Comparison of ENCODE assay signal across 16 cellular contexts in the genomic region with DNA sequence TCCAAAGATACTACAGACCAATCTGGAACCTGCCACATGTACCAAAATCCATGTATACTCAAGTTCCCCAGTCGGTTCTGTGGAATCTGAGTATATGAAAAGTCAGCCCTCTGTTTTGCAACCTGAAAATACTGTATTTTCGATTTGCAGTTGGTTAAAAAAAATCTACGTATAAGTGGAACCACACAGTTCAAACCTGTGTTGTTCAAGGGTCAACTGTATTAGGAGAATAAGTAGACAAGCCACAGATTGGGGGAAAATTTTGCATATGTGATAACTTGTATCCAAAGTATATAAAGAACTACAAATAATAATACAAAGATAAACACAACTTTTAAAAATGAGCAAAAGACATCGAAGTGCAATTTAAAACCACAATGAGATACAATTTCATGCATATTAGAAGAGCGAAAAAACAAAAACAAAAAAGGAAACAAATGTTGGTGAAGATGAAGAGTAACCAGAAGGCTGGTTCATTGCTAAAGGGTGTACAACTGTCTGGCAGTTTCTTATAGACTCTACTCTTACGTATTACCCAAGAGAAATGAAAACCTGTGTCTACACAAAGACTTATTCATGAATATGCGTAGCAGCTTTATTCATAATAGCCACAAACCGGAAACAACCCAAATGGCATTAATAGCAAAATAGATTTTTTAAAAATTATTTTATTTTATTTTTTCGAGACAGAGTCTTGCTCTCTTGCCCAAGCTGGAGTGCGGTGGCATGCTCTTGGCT.
A peak's percentile ranks its signal among the peaks of the same experiment; 100 is the strongest.
DNase-seq lines count a peak whose midpoint lies in the region; ATAC-seq and TF ChIP-seq lines count a peak whose summit lies in the region.
"Had no signal": no experiment of that assay in that cellular context is flagged by ENCODE, and none has a peak within 500 bp of the region (broad histone marks: within the 10 kb centered on the region; RNA-seq: fewer than 3 reads in every experiment).

No MANE protein-coding gene starts in this region.

- H4K20me1 ChIP-seq in PC-3 (ENCODE audit: low read length), result no peaks in the 10 kb centered on the region

- peaks cover 57% of the 10 kb centered on the region for H3K4me1 ChIP-seq in PC-3 (ENCODE audit: insufficient read depth, low read length)
- peaks cover 0 to 17% (median 16%) of the 10 kb centered on the region in 4 donors for H3K4me1 ChIP-seq in transverse colon

- H3K4me3 ChIP-seq in PC-3 (ENCODE audit: low read length) (no peak overlapping the region), SK-N-MC (0 out of 2 replicates have a peak overlapping the region, but pooled peaks have one; percentile 2), transverse colon (no peak overlapping the region)
- H3K4me3 ChIP-seq: A549 had no signal

- H3K27me3 ChIP-seq in PC-3 (ENCODE audit: low read length) (no peaks in the 10 kb centered on the region), transverse colon (no peaks in the 10 kb centered on the region)

- no peak overlapping the region for H3K9ac ChIP-seq in PC-3 (ENCODE audit: low read length)
- no peak overlapping the region for H3K9ac ChIP-seq in SK-N-MC (ENCODE audit: insufficient read length)

- peaks cover 76% of the 10 kb centered on the region for H3K4me1 Mint-ChIP-seq in activated naive CD8-positive, alpha-beta T cell (ENCODE audit: low read depth)
- peaks cover 83% of the 10 kb centered on the region for H3K4me1 Mint-ChIP-seq in activated naive CD8-positive, alpha-beta T cell treated with anti-CD3 and anti-CD28 coated beads, Interleukin-2, amount 50 U/mL, for 24 hours
- H3K4me1 Mint-ChIP-seq in activated CD4-positive, alpha-beta T cell treated with anti-CD3 and anti-CD28 coated beads for 36 hours, result peaks cover 55% of the 10 kb centered on the region

- intact Hi-C loops in PC-3 (cut with micrococcal nuclease), result no loop called here
- intact Hi-C loops in transverse colon (cut with DNase I; ENCODE audit: low total_unique reads), result no loop called here
- intact Hi-C loops in activated CD4-positive, alpha-beta T cell treated with anti-CD3 and anti-CD28 coated beads for 36 hours (cut with DNase I, micrococcal nuclease), result loop anchor here (5.0 to 10.0 kb wide), 3 partner anchors 202 to 1485 kb away; no protein-coding TSS in a partner anchor

- CTCF ChIA-PET in PC-3 (lab: Charles Lee), result interaction anchor here (0.6 kb wide), 1 partner anchor 278 kb away, joined by 7 read pairs; no protein-coding TSS in a partner anchor
- CTCF ChIA-PET in activated CD4-positive, alpha-beta T cell treated with anti-CD3 and anti-CD28 coated beads for 36 hours (lab: Charles Lee), result interaction anchor here (1.4 kb wide), 1 partner anchor 310 kb away, joined by 5 read pairs; no protein-coding TSS in a partner anchor

- ATAC-seq in activated naive CD8-positive, alpha-beta T cell treated with anti-CD3 and anti-CD28 coated beads, Interleukin-2, amount 50 U/mL, for 24 hours, result no peak
- ATAC-seq in PC-3 (no peak), HG02798 (IDR thresholded peaks at IDR 0.05; ENCODE audit: poor library complexity, unreplicated experiment) (no peak)
- ATAC-seq in activated CD4-positive, alpha-beta T cell treated with anti-CD3 and anti-CD28 coated beads for 36 hours, result no peak
- ATAC-seq: A549 had no signal

- H3K79me2 ChIP-seq in PC-3 (ENCODE audit: low read length), result no peaks in the 10 kb centered on the region

- H3K27me3 Mint-ChIP-seq in activated naive CD8-positive, alpha-beta T cell, result no peaks in the 10 kb centered on the region
- peaks cover 4% of the 10 kb centered on the region for H3K27me3 Mint-ChIP-seq in activated naive CD8-positive, alpha-beta T cell treated with anti-CD3 and anti-CD28 coated beads, Interleukin-2, amount 50 U/mL, for 24 hours
- H3K27me3 Mint-ChIP-seq in activated CD4-positive, alpha-beta T cell treated with anti-CD3 and anti-CD28 coated beads for 36 hours, result no peaks in the 10 kb centered on the region
- H3K27me3 Mint-ChIP-seq: CD4-positive, alpha-beta T cell had no signal

- H3K9me3 Mint-ChIP-seq in activated naive CD8-positive, alpha-beta T cell (ENCODE audit: low read depth), result no peaks in the 10 kb centered on the region
- H3K9me3 Mint-ChIP-seq in activated naive CD8-positive, alpha-beta T cell treated with anti-CD3 and anti-CD28 coated beads, Interleukin-2, amount 50 U/mL, for 24 hours, result no peaks in the 10 kb centered on the region
- H3K9me3 Mint-ChIP-seq in activated CD4-positive, alpha-beta T cell treated with anti-CD3 and anti-CD28 coated beads for 36 hours (ENCODE audit: low read depth), result peaks cover 1% of the 10 kb centered on the region
- H3K9me3 Mint-ChIP-seq: CD4-positive, alpha-beta T cell had no signal

- no peak overlapping the region for H2AFZ ChIP-seq in PC-3 (ENCODE audit: low read length)

- no peaks in the 10 kb centered on the region for H3K9me2 ChIP-seq in PC-3 (replicated peaks; ENCODE audit: low read length)

- no peaks in the 10 kb centered on the region for H3K36me3 ChIP-seq in PC-3 (ENCODE audit: low read depth, low read length)
- no peaks in the 10 kb centered on the region for H3K36me3 ChIP-seq in SK-N-MC (ENCODE audit: insufficient read depth, low read length)
- H3K36me3 ChIP-seq in transverse colon, result no peaks in the 10 kb centered on the region

- in situ Hi-C loops in transverse colon (cut with MboI; ENCODE audit: low pct_ligation_motif_present in 1 of 4, low pct_unique_long_range_greater_than_20kb in 1 of 4, low sequenced_read_pairs in 3 of 4), result no loop called here

- H3F3A ChIP-seq in PC-3 (ENCODE audit: low read length, unreplicated experiment), result no peaks in the 10 kb centered on the region

- TF ChIP-seq CTCF in PC-3 (conservative IDR thresholded peaks at IDR 0.05; ENCODE audit: low read depth, low read length), result no peak
- TF ChIP-seq CTCF in transverse colon (IDR thresholded peaks at IDR 0.05), result no peak

- H3K36me3 Mint-ChIP-seq in activated naive CD8-positive, alpha-beta T cell, result peaks cover 4% of the 10 kb centered on the region
- H3K36me3 Mint-ChIP-seq in activated naive CD8-positive, alpha-beta T cell treated with anti-CD3 and anti-CD28 coated beads, Interleukin-2, amount 50 U/mL, for 24 hours (ENCODE audit: low read depth), result peaks cover 4% of the 10 kb centered on the region
- no peaks in the 10 kb centered on the region for H3K36me3 Mint-ChIP-seq in activated CD4-positive, alpha-beta T cell treated with anti-CD3 and anti-CD28 coated beads for 36 hours (ENCODE audit: low read depth)

- WGBS in transverse colon (ENCODE audit: low coverage in 1 of 2), 2 donors, result 91 to 96% methylated on average over 10 of the region's 10 CpGs

- H3K9me3 ChIP-seq in PC-3 (ENCODE audit: low read length) (no peaks in the 10 kb centered on the region), SK-N-MC (ENCODE audit: low read depth, low read length) (no peaks in the 10 kb centered on the region), transverse colon (no peaks in the 10 kb centered on the region)
- H3K9me3 ChIP-seq: A549 had no signal

- DNase-seq in activated naive CD8-positive, alpha-beta T cell treated with anti-CD3 and anti-CD28 coated beads, Interleukin-2, amount 50 U/mL, for 24 hours, result no peak
- DNase-seq in PC-3 (no peak), SK-N-MC (ENCODE audit: low read depth, low spot score) (no peak), transverse colon (no peak)
- DNase-seq in activated CD4-positive, alpha-beta T cell treated with anti-CD3 and anti-CD28 coated beads for 36 hours, result no peak
- no peak for DNase-seq in activated effector memory CD4-positive, alpha-beta T cell treated with anti-CD3 and anti-CD28 coated beads, Interleukin-2, amount 50 U/mL, for 16 hours
- DNase-seq: AML-193; CD4-positive, alpha-beta T cell; DMS79 treated with DMSO at 0.1 percent for 48 hours; GF-D8; H9 had no signal

- H3K27ac ChIP-seq in PC-3 (ENCODE audit: low read length), result peak overlapping the region; percentile 52; the same call in 1 of the 2 replicates
- H3K27ac ChIP-seq in SK-N-MC, result no peak overlapping the region
- peak overlapping the region in 3 of 4 donors; percentile 9 to 62 (median 26) for H3K27ac ChIP-seq in transverse colon
- H3K27ac ChIP-seq: 22Rv1, C4-2B had no signal

- no peak overlapping the region for H3K4me3 Mint-ChIP-seq in activated naive CD8-positive, alpha-beta T cell
- no peak overlapping the region for H3K4me3 Mint-ChIP-seq in activated naive CD8-positive, alpha-beta T cell treated with anti-CD3 and anti-CD28 coated beads, Interleukin-2, amount 50 U/mL, for 24 hours
- no peak overlapping the region for H3K4me3 Mint-ChIP-seq in activated CD4-positive, alpha-beta T cell treated with anti-CD3 and anti-CD28 coated beads for 36 hours
- H3K4me3 Mint-ChIP-seq: CD4-positive, alpha-beta T cell; H9 had no signal

- no peak for TF ChIP-seq POLR2A in transverse colon (IDR thresholded peaks at IDR 0.05)

- no TSS peak for BruUV-seq in PC-3 (replicated peaks; lab: Mats Ljungman, UMichigan)

- no peak overlapping the region for H3K4me2 ChIP-seq in PC-3 (ENCODE audit: low read length)
- H3K4me2 ChIP-seq: A549 had no signal

- TF ChIP-seq EP300 in transverse colon (IDR thresholded peaks at IDR 0.05; ENCODE audit: low read depth), result no peak

- H3K27ac Mint-ChIP-seq in activated naive CD8-positive, alpha-beta T cell, result peak overlapping the region; percentile 13
- no peak overlapping the region for H3K27ac Mint-ChIP-seq in activated naive CD8-positive, alpha-beta T cell treated with anti-CD3 and anti-CD28 coated beads, Interleukin-2, amount 50 U/mL, for 24 hours
- H3K27ac Mint-ChIP-seq in activated CD4-positive, alpha-beta T cell treated with anti-CD3 and anti-CD28 coated beads for 36 hours, result no peak overlapping the region
- H3K27ac Mint-ChIP-seq: CD4-positive, alpha-beta T cell had no signal

- POLR2A ChIA-PET in PC-3 (lab: Charles Lee; ENCODE audit: unreplicated experiment), result no interaction called here
- POLR2A ChIA-PET in activated CD4-positive, alpha-beta T cell treated with anti-CD3 and anti-CD28 coated beads for 36 hours (lab: Charles Lee), result no interaction called here

Comparison
In these comparisons a context has a peak if more than half of its experiments do, and no peak if none do; other contexts are left out.
1. intact Hi-C loops: an anchor here in activated CD4-positive, alpha-beta T cell treated with anti-CD3 and anti-CD28 coated beads for 36 hours (5.0 to 10.0 kb wide); none called in PC-3 and transverse colon.